ENCODE assay signal across 19 cellular contexts in genomic region chr13:64413529-64413928, GRCh38.
"Had no signal": no experiment of that assay in that cellular context is flagged by ENCODE, and none has a peak within 500 bp of the region (broad histone marks: within the 10 kb centered on the region; RNA-seq: fewer than 3 reads in every experiment).

No MANE protein-coding gene starts in this region.

- ATAC-seq: gastrocnemius medialis; left ventricle myocardium superior; lower lobe of right lung; natural killer cell; pancreas; right lobe of liver; stimulated activated naive B cell treated with anti-CD40 and anti-IgM and Interleukin-4, amounts not matched to agents 10 μg/mL and 1 μg/mL and 100 μg/mL, for 72 hours had no signal

- H3K27me3 ChIP-seq: gastrocnemius medialis, neutrophil, pancreas, right lobe of liver, tibial nerve, upper lobe of left lung had no signal

- H3K36me3 ChIP-seq: gastrocnemius medialis, lower lobe of right lung, neutrophil, pancreas, right lobe of liver, thoracic aorta, tibial nerve, upper lobe of left lung had no signal

- H3K4me1 ChIP-seq: gastrocnemius medialis, lower lobe of right lung, pancreas, right lobe of liver, tibial nerve, upper lobe of left lung had no signal

- DNase-seq: cortex of kidney; foreskin fibroblast; gastrocnemius medialis; head of caudate nucleus; left ventricle myocardium superior; lower lobe of right lung; natural killer cell; pancreas; retina; right lobe of liver; small intestine; stimulated activated CD4-positive, alpha-beta T cell treated with anti-CD3 and anti-CD28 coated beads, Interleukin-15, amount 100 ng/mL, for 24 hours; stimulated activated CD4-positive, alpha-beta T cell treated with anti-CD3 and anti-CD28 coated beads, Interleukin-2, amount 100 ng/mL, for 48 hours; stimulated activated naive B cell treated with anti-CD40 and anti-IgM and Interleukin-4, amounts not matched to agents 10 μg/mL and 1 μg/mL and 100 μg/mL, for 72 hours; upper lobe of left lung had no signal

- H3K27ac ChIP-seq: gastrocnemius medialis, lower lobe of right lung, neutrophil, pancreas, right lobe of liver, thoracic aorta, tibial nerve, upper lobe of left lung had no signal

- H3K4me3 ChIP-seq: gastrocnemius medialis, lower lobe of right lung, pancreas, right lobe of liver, thoracic aorta, tibial nerve, upper lobe of left lung had no signal

- H3K36me3 Mint-ChIP-seq: stimulated activated naive B cell treated with anti-CD40 and anti-IgM and Interleukin-4, amounts not matched to agents 10 μg/mL and 1 μg/mL and 100 μg/mL, for 72 hours had no signal

- H3K27ac Mint-ChIP-seq: natural killer cell; stimulated activated naive B cell treated with anti-CD40 and anti-IgM and Interleukin-4, amounts not matched to agents 10 μg/mL and 1 μg/mL and 100 μg/mL, for 72 hours; stimulated activated naive CD8-positive, alpha-beta T cell treated with anti-CD3 and anti-CD28 coated beads, Interleukin-15, Interleukin-2, amounts not matched to agents 100 ng/mL and 50 ng/mL, for 24 hours had no signal

- H3K9me3 ChIP-seq: gastrocnemius medialis, lower lobe of right lung, neutrophil, pancreas, right lobe of liver, thoracic aorta, tibial nerve, upper lobe of left lung had no signal
